Comparison of ENCODE assay signal across 8 cellular contexts in genomic region chr3:38479431-38480092, GRCh38. TPM values are rescaled to one million over a fixed set of nuclear protein-coding genes. Genes with fewer than 3 reads are reported as not detected.
A peak's percentile ranks its signal among the peaks of the same experiment; 100 is the strongest.
DNase-seq lines count a peak whose midpoint lies in the region; ATAC-seq and TF ChIP-seq lines count a peak whose summit lies in the region.

No MANE protein-coding gene starts in this region.

- peak; percentile 97 for TF ChIP-seq RAD21 in HCT116 (IDR thresholded peaks at IDR 0.05; ENCODE audit: low read depth)

- H3K4me3 Mint-ChIP-seq in natural killer cell, result no peak overlapping the region

- H3K27ac ChIP-seq in HCT116 (ENCODE audit: low read depth, low read length), result no peak overlapping the region
- no peak overlapping the region for H3K27ac ChIP-seq in uterus

- RAD21 ChIA-PET in HCT116 (lab: Charles Lee; ENCODE audit: low non-redundant PET in 1 of 2, low total read pairs in 2 of 2, uncharacterized antibody in 2 of 2, unreplicated experiment in 2 of 2), result no interaction called here

- no peaks in the 10 kb centered on the region for H3K4me1 ChIP-seq in HCT116 (ENCODE audit: control insufficient read depth in 1 of 2, insufficient read depth in 2 of 2, low read length in 2 of 2)
- H3K4me1 ChIP-seq in uterus, result no peaks in the 10 kb centered on the region

- intact Hi-C loops in HCT116 (cut with micrococcal nuclease), result loop anchor here (2.0 to 5.0 kb wide), 3 partner anchors 133 to 362 kb away; partner anchors contain the start of gene XYLB
- intact Hi-C loops in natural killer cell (cut with micrococcal nuclease), result loop anchor here (1.0 to 10.0 kb wide), 4 partner anchors 133 to 625 kb away; partner anchors contain the start of gene XYLB
- intact Hi-C loops in uterus (cut with DNase I; ENCODE audit: low total_unique reads), result loop anchor here (5.0 kb wide), 1 partner anchor 132 kb away; the partner anchor contains the start of gene XYLB

- no peaks in the 10 kb centered on the region for H4K20me1 ChIP-seq in HCT116 (ENCODE audit: insufficient read depth)

- TF ChIP-seq CTCF in HCT116 (IDR thresholded peaks at IDR 0.05 in 2 of 3, conservative IDR thresholded peaks at IDR 0.05 in 1 of 3; ENCODE audit: borderline replicate concordance in 1 of 3, insufficient read depth in 1 of 3, low read depth in 2 of 3, low read length in 2 of 3), result peak; percentile 83 to 88 (median 88)
- peak; percentile 76 for TF ChIP-seq CTCF in natural killer cell (IDR thresholded peaks at IDR 0.05)
- TF ChIP-seq CTCF in uterus (IDR thresholded peaks at IDR 0.05), result peak; percentile 77 to 86 (median 84)

- BruUV-seq in HCT116 (replicated peaks; lab: Mats Ljungman, UMichigan), result no TSS peak

- H3K9me3 ChIP-seq in HCT116 (ENCODE audit: control insufficient read depth in 1 of 2, insufficient read depth in 1 of 2, low read depth in 1 of 2, low read length in 2 of 2) (no peaks in the 10 kb centered on the region), uterus (no peaks in the 10 kb centered on the region)

- no peaks in the 10 kb centered on the region for H3K27me3 Mint-ChIP-seq in natural killer cell (ENCODE audit: low read depth in 2 of 2)

- peak; percentile 68 for DNase-seq in DMS 273 (lab: John Stamatoyannopoulos, UW; ENCODE audit: unreplicated experiment)
- no peak for DNase-seq in DMS 273 treated with DMSO at 0.1 percent for 48 hours (lab: John Stamatoyannopoulos, UW)
- DNase-seq in HCT116 (ENCODE audit: low read depth, low spot score), result no peak
- peak; percentile 50 for DNase-seq in NCI-H460 (ENCODE audit: extremely low read depth, low read depth)
- DNase-seq in activated T-cell treated with anti-CD3 and anti-CD28 coated beads for 1 hour (ENCODE audit: low read depth), result peak; percentile 15
- DNase-seq in fibroblast of gingiva (ENCODE audit: low read depth), result peak; percentile 67
- no peak for DNase-seq in natural killer cell
- peak; percentile 59 to 65 for DNase-seq in uterus

- H2AFZ ChIP-seq in HCT116 (ENCODE audit: low read depth, low read length, poor library complexity, severe bottlenecking), result no peak overlapping the region

- no peak overlapping the region for H3K4me3 ChIP-seq in HCT116 (replicated peaks in 1 of 2; ENCODE audit: low read depth in 1 of 2, low read length in 2 of 2)
- H3K4me3 ChIP-seq in uterus, result no peak overlapping the region

- no peak overlapping the region for H3K4me2 ChIP-seq in HCT116 (ENCODE audit: low read length)

- no peaks in the 10 kb centered on the region for H3K27me3 ChIP-seq in HCT116 (ENCODE audit: insufficient read depth, low read length)
- H3K27me3 ChIP-seq in uterus, result no peaks in the 10 kb centered on the region

- ATAC-seq in HCT116 (peak; percentile 92), natural killer cell (peak; percentile 52 to 87 (median 79))

- CTCF ChIA-PET in HCT116 (lab: Charles Lee), result interaction anchor here (0.6 to 1.8 kb wide), 10 partner anchors 9 to 361 kb away, joined by 3 to 10 read pairs (median 4); partner anchors contain the start of gene XYLB

- H3K36me3 Mint-ChIP-seq in natural killer cell, result no peaks in the 10 kb centered on the region

- peaks cover 10% of the 10 kb centered on the region; the same call in 1 of the 2 replicates for H3K79me2 ChIP-seq in HCT116 (ENCODE audit: insufficient read depth, low read length)

- no peaks in the 10 kb centered on the region for H3K9me2 ChIP-seq in HCT116 (ENCODE audit: insufficient read depth)

- no peaks in the 10 kb centered on the region for H3K9me3 Mint-ChIP-seq in natural killer cell

- peaks cover 15 to 26% of the 10 kb centered on the region in 2 experiments; a peak in 3 of 4 replicates for H3K36me3 ChIP-seq in HCT116 (ENCODE audit: control insufficient read depth in 1 of 2, insufficient read depth in 2 of 2, low read length in 2 of 2)
- H3K36me3 ChIP-seq in uterus, result no peaks in the 10 kb centered on the region

- POLR2A ChIA-PET in HCT116 (lab: Charles Lee), result no interaction called here

- H3K4me1 Mint-ChIP-seq in natural killer cell, result peaks cover under 1 to 1% of the 10 kb centered on the region in 2 donors

- H3K27ac Mint-ChIP-seq in natural killer cell, result no peak overlapping the region

- no peak overlapping the region for H3K9ac ChIP-seq in HCT116 (ENCODE audit: low read length)

- TF ChIP-seq POLR2A in HCT116 (IDR thresholded peaks at IDR 0.05; ENCODE audit: borderline replicate concordance, extremely low read depth, insufficient read depth, insufficient read length) (no peak), uterus (IDR thresholded peaks at IDR 0.05) (no peak)

TF ChIP-seq in HCT116, 20 proteins besides CTCF, POLR2A, EP300 and RAD21:
- TF ChIP-seq YY1 (IDR thresholded peaks at IDR 0.05; ENCODE audit: extremely low read depth, insufficient replicate concordance, low read depth, low read length) (peak; percentile 47), ZFX (IDR thresholded peaks at IDR 0.05) (no peak)

RNA-seq across cellular contexts. Expression of gene EXOG, which starts 16.6 kb away (rescaled TPM):
- total RNA-seq in HCT116 (2021; ENCODE audit: unreplicated experiment) (8.3 TPM), natural killer cell (10 to 100 TPM; 27.3 to 34.5 (median 30.5) TPM), uterus (10 to 100 TPM in 2 of 4 donors, 1 to 10 TPM in 2; 6.2 to 22.8 (median 13.8) TPM)
- 4.6 and 5.6 TPM in 2 replicates for polyA plus RNA-seq in HCT116 (2012)
- total RNA-seq in NCI-H460 (2014; rRNA removed; shearing (Covaris generic)), result 6.2 and 7.6 TPM in 2 replicates
- 24.0 and 29.4 TPM in 2 replicates for polyA plus RNA-seq in NCI-H460 (2014; cell fraction: nucleus; rRNA removed)

RNA-seq across cellular contexts. Expression of gene ACVR2B, which starts 25.9 kb away (rescaled TPM):
- total RNA-seq in HCT116 (2021; ENCODE audit: unreplicated experiment) (18.3 TPM), natural killer cell (1 to 10 TPM; 1.6 to 3.1 (median 2.7) TPM), uterus (10 to 100 TPM in 2 of 4 donors, 1 to 10 TPM in 2; 3.1 to 13.8 (median 9.4) TPM)
- 6.9 and 9.8 TPM in 2 replicates for polyA plus RNA-seq in HCT116 (2012)
- 5.1 and 6.3 TPM in 2 replicates for total RNA-seq in NCI-H460 (2014; rRNA removed; shearing (Covaris generic))
- 1.6 and 2.3 TPM in 2 replicates for polyA plus RNA-seq in NCI-H460 (2014; cell fraction: nucleus; rRNA removed)

Comparison
In these comparisons a context has a peak if more than half of its experiments do, and no peak if none do; other contexts are left out.
1. DNase-seq: peak in DMS 273 (single experiment), NCI-H460 (single experiment), activated T-cell treated with anti-CD3 and anti-CD28 coated beads for 1 hour (single experiment), fibroblast of gingiva (single experiment) and uterus (2 of 2); none in DMS 273 treated with DMSO at 0.1 percent for 48 hours (single experiment), HCT116 (single experiment) and natural killer cell (single experiment).
2. Peak in every context shown above with its lines, with median percentiles within 50 percentile points of each other: CTCF ChIP-seq.